ENCODE assay signal across 8 cellular contexts in the genomic region with DNA sequence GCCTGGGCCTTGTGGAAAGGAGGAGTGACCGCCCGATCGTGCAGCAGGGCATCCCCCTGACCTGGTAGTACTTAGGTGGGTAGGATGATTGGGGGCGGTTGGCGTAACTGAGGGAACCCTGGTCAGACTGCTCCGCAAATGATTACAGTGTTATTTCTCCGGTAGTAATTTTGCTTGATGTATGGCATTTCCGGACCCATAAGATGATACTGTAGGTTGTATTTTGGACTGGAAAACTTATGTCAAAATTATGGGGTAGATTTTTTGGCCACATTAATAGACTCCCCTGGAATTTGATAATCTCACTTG. TPM values are rescaled to one million over a fixed set of nuclear protein-coding genes. Genes with fewer than 3 reads are reported as not detected.
DNase-seq lines count a peak whose midpoint lies in the region; ATAC-seq lines count a peak whose summit lies in the region.

No MANE protein-coding gene starts in this region.

- H3K36me3 ChIP-seq in BLaER1, result no peaks in the 10 kb centered on the region

- H3K4me2 ChIP-seq in BLaER1, result peak overlapping the region; percentile 80

- H3K4me1 ChIP-seq in BLaER1, result peaks cover 30% of the 10 kb centered on the region

- peak overlapping the region; percentile 67 to 91 for H3K27ac Mint-ChIP-seq in natural killer cell treated with Interleukin-12 subunit alpha and Interleukin-12 subunit beta and Interleukin-15 and Interleukin-18, amount 100 ng/mL, for 72 hours

- H3K36me3 Mint-ChIP-seq in natural killer cell treated with Interleukin-12 subunit alpha and Interleukin-12 subunit beta and Interleukin-15 and Interleukin-18, amount 100 ng/mL, for 72 hours, result no peaks in the 10 kb centered on the region

- H3K27ac ChIP-seq in BLaER1, result peak overlapping the region; percentile 95
- H3K27ac ChIP-seq in cingulate gyrus (ENCODE audit: low read depth, low read length), result peak overlapping the region; percentile 94

- peak overlapping the region; percentile 94 for H3K9ac ChIP-seq in BLaER1

- no peak for ATAC-seq in natural killer cell treated with Interleukin-12 subunit alpha and Interleukin-12 subunit beta and Interleukin-15 and Interleukin-18, amount 100 ng/mL, for 72 hours
- ATAC-seq in left lobe of liver (no peak), HG02763 (IDR thresholded peaks at IDR 0.05; ENCODE audit: unreplicated experiment) (no peak)

- peaks cover 56% of the 10 kb centered on the region for H4K20me1 ChIP-seq in BLaER1

- no peaks in the 10 kb centered on the region for H3K9me3 ChIP-seq in BLaER1

- peaks cover 8 to 10% of the 10 kb centered on the region in 2 donors for H3K4me1 Mint-ChIP-seq in natural killer cell treated with Interleukin-12 subunit alpha and Interleukin-12 subunit beta and Interleukin-15 and Interleukin-18, amount 100 ng/mL, for 72 hours (ENCODE audit: low read depth in 2 of 2)

- peak overlapping the region; percentile 87 for H3K4me3 Mint-ChIP-seq in natural killer cell treated with Interleukin-12 subunit alpha and Interleukin-12 subunit beta and Interleukin-15 and Interleukin-18, amount 100 ng/mL, for 72 hours

- H3K27me3 ChIP-seq in BLaER1, result no peaks in the 10 kb centered on the region

- H3K9me3 Mint-ChIP-seq in natural killer cell treated with Interleukin-12 subunit alpha and Interleukin-12 subunit beta and Interleukin-15 and Interleukin-18, amount 100 ng/mL, for 72 hours, result no peaks in the 10 kb centered on the region

- H3K4me3 ChIP-seq in BLaER1, result peak overlapping the region; percentile 99

- peak; percentile 11 for DNase-seq in HuH-7.5 (ENCODE audit: low spot score)
- DNase-seq in natural killer cell treated with Interleukin-12 subunit alpha and Interleukin-12 subunit beta and Interleukin-15 and Interleukin-18, amount 100 ng/mL, for 72 hours (ENCODE audit: low spot score), result no peak
- DNase-seq in left lobe of liver (ENCODE audit: low spot score), result no peak
- DNase-seq in pons (ENCODE audit: low spot score), result no peak
- DNase-seq in GOT3 (lab: John Stamatoyannopoulos, UW), result no peak

- H3K27me3 Mint-ChIP-seq in natural killer cell treated with Interleukin-12 subunit alpha and Interleukin-12 subunit beta and Interleukin-15 and Interleukin-18, amount 100 ng/mL, for 72 hours, result no peaks in the 10 kb centered on the region

RNA-seq across cellular contexts. Expression of a gene that starts 0.8 kb away (rescaled TPM):
- total RNA-seq in natural killer cell treated with Interleukin-12 subunit alpha and Interleukin-12 subunit beta and Interleukin-15 and Interleukin-18, amount 100 ng/mL, for 72 hours, result 10 to 100 TPM; 33.9 to 38.3 TPM
- 12.8 TPM for total RNA-seq in left lobe of liver

RNA-seq across cellular contexts. Expression of a gene that starts 45.7 kb away (rescaled TPM):
- total RNA-seq in natural killer cell treated with Interleukin-12 subunit alpha and Interleukin-12 subunit beta and Interleukin-15 and Interleukin-18, amount 100 ng/mL, for 72 hours, result 100 to 1,000 TPM; 102 to 124 TPM
- 46.9 TPM for total RNA-seq in left lobe of liver
